Comparison of ENCODE assay signal across 20 cellular contexts in genomic region chr4:88106205-88106604, GRCh38. TPM values are rescaled to one million over a fixed set of nuclear protein-coding genes. Genes with fewer than 3 reads are reported as not detected.
DNase-seq lines count a peak whose midpoint lies in the region; ATAC-seq and TF ChIP-seq lines count a peak whose summit lies in the region.
"Had no signal": no experiment of that assay in that cellular context is flagged by ENCODE, and none has a peak within 500 bp of the region (broad histone marks: within the 10 kb centered on the region; RNA-seq: fewer than 3 reads in every experiment).

No MANE protein-coding gene starts in this region.

- no peak for ATAC-seq in HG03342 (IDR thresholded peaks at IDR 0.05; ENCODE audit: unreplicated experiment)
- no peak for ATAC-seq in aorta (ENCODE audit: low FRiP score)
- ATAC-seq: heart right ventricle, upper lobe of right lung had no signal

- no peak overlapping the region for H3K4me3 ChIP-seq in fibroblast of mammary gland (ENCODE audit: control insufficient read depth, low read depth, low read length)
- no peak overlapping the region for H3K4me3 ChIP-seq in skeletal muscle cell (ENCODE audit: low read depth, low read length)
- no peak overlapping the region for H3K4me3 ChIP-seq in tibial artery
- H3K4me3 ChIP-seq in aorta (ENCODE audit: low read length in 2 of 2): no peak overlapping the region
- H3K4me3 ChIP-seq: heart right ventricle, sigmoid colon, upper lobe of right lung had no signal

- no peaks in the 10 kb centered on the region for H3K36me3 ChIP-seq in tibial artery
- H3K36me3 ChIP-seq in aorta (ENCODE audit: control insufficient read depth in 1 of 2, insufficient read depth in 2 of 2, low read length in 1 of 2): no peaks in the 10 kb centered on the region
- H3K36me3 ChIP-seq: heart right ventricle, sigmoid colon, upper lobe of right lung had no signal

- H3K9me3 Mint-ChIP-seq in activated T-cell treated with anti-CD3 and anti-CD28 coated beads, Interleukin-2, amount 50 U/mL, for 24 hours: no peaks in the 10 kb centered on the region
- H3K9me3 Mint-ChIP-seq: CD4-positive, alpha-beta memory T cell; central memory CD8-positive, alpha-beta T cell had no signal

- no peak overlapping the region for H3K4me3 Mint-ChIP-seq in activated T-cell treated with anti-CD3 and anti-CD28 coated beads, Interleukin-2, amount 50 U/mL, for 24 hours
- H3K4me3 Mint-ChIP-seq: activated naive CD8-positive, alpha-beta T cell; CD4-positive, alpha-beta memory T cell; central memory CD8-positive, alpha-beta T cell had no signal

- H3K27ac ChIP-seq in tibial artery (no peak overlapping the region), aorta (ENCODE audit: low read depth in 1 of 2, low read length in 2 of 2) (no peak overlapping the region)
- H3K27ac ChIP-seq: heart right ventricle, RWPE1, sigmoid colon, upper lobe of right lung had no signal

- peak overlapping the region; percentile 34 for H3K27ac Mint-ChIP-seq in activated T-cell treated with anti-CD3 and anti-CD28 coated beads, Interleukin-2, amount 50 U/mL, for 24 hours
- H3K27ac Mint-ChIP-seq: activated naive CD8-positive, alpha-beta T cell; CD4-positive, alpha-beta memory T cell had no signal

- no peaks in the 10 kb centered on the region for H3K9me3 ChIP-seq in tibial artery
- no peaks in the 10 kb centered on the region for H3K9me3 ChIP-seq in aorta (ENCODE audit: control insufficient read depth, low read length)
- H3K9me3 ChIP-seq: heart right ventricle, sigmoid colon, upper lobe of right lung had no signal

- intact Hi-C loops in tibial artery (cut with DNase I; ENCODE audit: low total_unique reads): no loop called here
- intact Hi-C loops in aorta (cut with DNase I): no loop called here

- H3K4me1 ChIP-seq in tibial artery (peaks cover 0 to 12% (median 0%) of the 10 kb centered on the region in 4 donors), aorta (ENCODE audit: control insufficient read depth in 1 of 2, insufficient read depth in 2 of 2, low read length in 2 of 2) (peaks cover 0 to 5% of the 10 kb centered on the region in 2 donors)

- TF ChIP-seq CTCF in fibroblast of mammary gland (conservative IDR thresholded peaks at IDR 0.05; ENCODE audit: control insufficient read depth, insufficient read depth, low read depth, low read length): no peak
- no peak for TF ChIP-seq CTCF in tibial artery (IDR thresholded peaks at IDR 0.05)

- H3K36me3 Mint-ChIP-seq in activated T-cell treated with anti-CD3 and anti-CD28 coated beads, Interleukin-2, amount 50 U/mL, for 24 hours (ENCODE audit: low read depth): no peaks in the 10 kb centered on the region
- H3K36me3 Mint-ChIP-seq: activated naive CD8-positive, alpha-beta T cell; CD4-positive, alpha-beta memory T cell had no signal

- no peaks in the 10 kb centered on the region for H3K27me3 ChIP-seq in tibial artery
- H3K27me3 ChIP-seq in aorta (ENCODE audit: control insufficient read depth in 1 of 2, insufficient read depth in 2 of 2, low read length in 1 of 2): no peaks in the 10 kb centered on the region
- H3K27me3 ChIP-seq: heart right ventricle, sigmoid colon, upper lobe of right lung had no signal

- 84 to 85% methylated on average over 3 of the region's 3 CpGs for WGBS in aorta, 2 donors

- peaks cover 18% of the 10 kb centered on the region for H3K4me1 Mint-ChIP-seq in activated T-cell treated with anti-CD3 and anti-CD28 coated beads, Interleukin-2, amount 50 U/mL, for 24 hours (ENCODE audit: low read depth)
- H3K4me1 Mint-ChIP-seq: CD4-positive, alpha-beta memory T cell; central memory CD8-positive, alpha-beta T cell had no signal

- peaks cover 3% of the 10 kb centered on the region for H3K27me3 Mint-ChIP-seq in activated T-cell treated with anti-CD3 and anti-CD28 coated beads, Interleukin-2, amount 50 U/mL, for 24 hours

- no peak for DNase-seq in activated T-cell treated with anti-CD3 and anti-CD28 coated beads, Interleukin-2, amount 50 U/mL, for 24 hours
- no peak for DNase-seq in activated T-cell treated with anti-CD3 and anti-CD28 coated beads, Interleukin-2, amount 50 U/mL, for 48 hours
- DNase-seq in RKO (ENCODE audit: low spot score) (peak; percentile 17), fibroblast of mammary gland (ENCODE audit: low read depth) (peak; percentile 46), skeletal muscle cell (ENCODE audit: low read depth) (peak; percentile 22), tibial artery (no peak), aorta (no peak)
- DNase-seq: CD4-positive, alpha-beta memory T cell; DMS79 treated with DMSO at 0.1 percent for 48 hours; heart right ventricle; islet precursor cell; NCI-H748 treated with DMSO at 0.1 percent for 48 hours; sigmoid colon; stimulated activated CD4-positive, alpha-beta T cell treated with anti-CD3 and anti-CD28 coated beads, Interleukin-4, amount 100 ng/mL, for 4 hours; T-helper 1 cell; upper lobe of right lung had no signal

RNA-seq across cellular contexts. Expression of gene ABCG2, which starts 52.2 kb away (rescaled TPM):
- total RNA-seq in aorta: 1 to 10 TPM; 3.5 to 3.7 TPM
- 1 to 10 TPM in 1 of 2 donors, under 1 TPM in 1; 0.67 to 2.8 TPM for polyA plus RNA-seq in aorta

Comparison
In these comparisons a context has a peak if more than half of its experiments do, and no peak if none do; other contexts are left out.
1. DNase-seq: peak in RKO (single experiment), fibroblast of mammary gland (single experiment) and skeletal muscle cell (single experiment); none in activated T-cell treated with anti-CD3 and anti-CD28 coated beads, Interleukin-2, amount 50 U/mL, for 24 hours (single experiment), activated T-cell treated with anti-CD3 and anti-CD28 coated beads, Interleukin-2, amount 50 U/mL, for 48 hours (0 of 2), tibial artery (0 of 2) and aorta (0 of 2).